In genomic region chr1:61926597-61926996, GRCh38 we compare ENCODE assay signal across 27 cellular contexts.
"Had no signal": no experiment of that assay in that cellular context is flagged by ENCODE, and none has a peak within 500 bp of the region (broad histone marks: within the 10 kb centered on the region; RNA-seq: fewer than 3 reads in every experiment).

No MANE protein-coding gene starts in this region.

- DNase-seq: activated CD4-positive, alpha-beta T cell treated with anti-CD3 and anti-CD28 coated beads for 36 hours; activated CD4-positive, alpha-beta T cell treated with anti-CD3 and anti-CD28 coated beads, Interleukin-2, amount 10 ng/mL, durations not matched to agents 7 days and 5 days; activated CD4-positive, alpha-beta T cell treated with anti-CD3 and anti-CD28 coated beads, Interleukin-2, amount 50 U/mL, for 48 hours; activated CD8-positive, alpha-beta T cell treated with anti-CD3 and anti-CD28 coated beads, Interleukin-2, amount 10 ng/mL, durations not matched to agents 7 days and 5 days; activated gamma-delta T cell treated with Interleukin-2 at 50 U/mL for 16 hours; activated naive CD4-positive, alpha-beta T cell treated with anti-CD3 and anti-CD28 coated beads for 36 hours; activated T-cell treated with anti-CD3 and anti-CD28 coated beads, Interleukin-2, amount 50 U/mL, for 24 hours; anterior cingulate cortex; caudate nucleus; cerebellar nuclear complex; Karpas-422; KBM-7; NCI-H1048; NCI-H146; NCI-H2029 treated with DMSO at 0.1 percent for 48 hours; NCI-H2171 treated with DMSO at 0.1 percent for 48 hours; NCI-H2227 treated with DMSO at 0.1 percent for 48 hours; NCI-H446; NCI-H524; NCI-H69; NK-92 treated with Interleukin-12 subunit alpha and Interleukin-12 subunit beta, amount 100 ng/mL, for 24 hours; PC-9; SIG-M5 had no signal

- H3K4me3 ChIP-seq: PC-9 had no signal

- H3K27ac ChIP-seq: PC-9, RWPE1 had no signal

- ATAC-seq: activated CD4-positive, alpha-beta T cell treated with anti-CD3 and anti-CD28 coated beads for 36 hours; activated CD4-positive, CD25-positive, alpha-beta regulatory T cell treated with anti-CD3 and anti-CD28 coated beads, Interleukin-2, amount 50 U/mL, for 24 hours; activated CD8-positive, alpha-beta T cell treated with anti-CD3 and anti-CD28 coated beads, Interleukin-2, amount 10 ng/mL, durations not matched to agents 7 days and 5 days; activated naive CD4-positive, alpha-beta T cell treated with anti-CD3 and anti-CD28 coated beads, Interleukin-2, amount 50 U/mL, for 72 hours; Right ventricle myocardium inferior had no signal
